8 cellular contexts compared by ENCODE assay signal in the genomic region with DNA sequence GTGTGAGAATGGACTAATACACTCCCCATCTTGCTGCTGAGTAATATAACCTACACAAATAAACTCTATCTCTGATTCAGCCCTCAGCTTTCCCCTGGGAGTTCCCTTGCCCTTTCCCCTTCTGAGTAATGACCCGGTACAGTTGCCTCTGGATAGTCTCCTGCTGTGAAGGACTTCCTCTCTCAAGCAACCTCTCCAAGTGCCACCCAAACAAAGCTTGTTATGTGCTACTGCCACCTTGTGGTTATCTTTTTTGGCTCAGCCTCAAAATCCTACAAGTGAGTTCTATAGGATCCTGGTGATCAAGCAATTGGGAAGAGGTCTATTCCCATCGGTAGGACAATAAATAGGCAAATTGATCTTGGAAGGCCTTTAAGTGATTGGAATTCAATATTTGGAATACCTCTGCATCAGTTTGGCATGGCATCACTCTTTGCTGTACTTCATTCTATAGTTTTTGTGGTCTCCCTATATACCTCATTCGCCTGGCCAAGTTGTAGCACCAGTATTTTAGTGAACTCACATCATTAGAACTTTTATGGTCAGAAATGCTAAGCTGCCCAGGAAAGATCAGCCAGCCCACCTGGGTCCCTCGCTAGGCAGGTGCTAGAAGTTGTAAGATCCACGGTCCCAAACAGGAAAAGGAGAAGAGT. TPM values are rescaled to one million over a fixed set of nuclear protein-coding genes. Genes with fewer than 3 reads are reported as not detected.
A peak's percentile ranks its signal among the peaks of the same experiment; 100 is the strongest.
DNase-seq lines count a peak whose midpoint lies in the region; ATAC-seq and TF ChIP-seq lines count a peak whose summit lies in the region.

No MANE protein-coding gene starts in this region.

- ATAC-seq in GM18498 (IDR thresholded peaks at IDR 0.05; ENCODE audit: unreplicated experiment) (peak; percentile 64), HG02884 (IDR thresholded peaks at IDR 0.05; ENCODE audit: unreplicated experiment) (peak; percentile 91)

- H3K4me3 Mint-ChIP-seq in chondrocyte (ENCODE audit: unreplicated experiment) = no peak overlapping the region

- no peaks in the 10 kb centered on the region for H3K36me3 Mint-ChIP-seq in chondrocyte (ENCODE audit: low read depth)

- H3K4me3 ChIP-seq in AG10803 (ENCODE audit: low read length) = no peak overlapping the region

- TF ChIP-seq CTCF in AG10803 (conservative IDR thresholded peaks at IDR 0.05; ENCODE audit: low read length) (peak; percentile 58), chondrocyte (IDR thresholded peaks at IDR 0.05) (peak; percentile 84)

- DNase-seq in AG10803 (ENCODE audit: low read depth) (peak; percentile 87), NCI-H1694 treated with DMSO at 0.1 percent for 48 hours (lab: John Stamatoyannopoulos, UW) (peak; percentile 71), T-helper 1 cell (peak in 3 of 5 donors; percentile 2 to 57 (median 18)), chondrocyte (ENCODE audit: low spot score) (no peak), kidney tubule cell (ENCODE audit: low spot score) (peak; percentile 92)
- peak; percentile 7 for DNase-seq in stimulated activated CD8-positive, alpha-beta memory T cell treated with anti-CD3 and anti-CD28 coated beads, Interleukin-12 subunit alpha, Interleukin-12 subunit beta, amount 100 ng/mL, for 1 hour (ENCODE audit: low read depth)

- peak overlapping the region; percentile 71 for H3K27ac Mint-ChIP-seq in chondrocyte (ENCODE audit: unreplicated experiment)

- peaks cover 6% of the 10 kb centered on the region for H3K9me3 Mint-ChIP-seq in chondrocyte (ENCODE audit: low read depth)

- peaks cover 2% of the 10 kb centered on the region for H3K27me3 Mint-ChIP-seq in chondrocyte (ENCODE audit: low read depth)

- H3K4me1 Mint-ChIP-seq in chondrocyte (ENCODE audit: low read depth) = peaks cover 9% of the 10 kb centered on the region

RNA-seq across cellular contexts. Expression of gene ZCCHC13, which starts 40.1 kb away (rescaled TPM):
- total RNA-seq in chondrocyte = not detected in 3 replicates
